Comparison of ENCODE assay signal across 9 cellular contexts in the genomic region with DNA sequence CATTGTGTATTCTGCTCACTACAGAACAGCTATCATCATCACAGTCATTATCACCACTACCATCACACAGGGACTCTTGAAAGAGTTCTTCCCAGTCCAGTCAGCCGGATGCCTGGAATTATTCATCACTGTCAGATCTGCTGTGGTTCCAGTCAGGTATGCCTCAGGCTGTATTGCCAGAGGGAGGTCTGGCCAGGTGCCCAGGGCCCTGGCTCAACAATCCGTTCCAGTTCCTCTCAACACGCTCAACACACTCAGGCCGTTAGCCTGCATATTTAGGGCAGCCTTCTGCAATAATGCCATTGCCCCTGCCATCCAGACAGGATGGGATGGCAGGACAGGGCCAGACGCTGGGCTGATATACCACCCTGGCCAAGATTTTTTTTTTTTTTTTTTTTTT. TPM values are rescaled to one million over a fixed set of nuclear protein-coding genes. Genes with fewer than 3 reads are reported as not detected.
A peak's percentile ranks its signal among the peaks of the same experiment; 100 is the strongest.
DNase-seq lines count a peak whose midpoint lies in the region; ATAC-seq, FAIRE-seq and TF ChIP-seq lines count a peak whose summit lies in the region.
"Had no signal": no experiment of that assay in that cellular context is flagged by ENCODE, and none has a peak within 500 bp of the region (broad histone marks: within the 10 kb centered on the region; RNA-seq: fewer than 3 reads in every experiment).

No MANE protein-coding gene starts in this region.

- H3K9me3 ChIP-seq in mammary epithelial cell (replicated peaks; ENCODE audit: insufficient read depth, low read length) (no peaks in the 10 kb centered on the region), mesenchymal stem cell (ENCODE audit: control insufficient read depth, low read length) (no peaks in the 10 kb centered on the region), spleen (no peaks in the 10 kb centered on the region)
- H3K9me3 ChIP-seq: neutrophil had no signal

- no peak overlapping the region for H2AK5ac ChIP-seq in mesenchymal stem cell (ENCODE audit: low read length, severe bottlenecking)

- ATAC-seq in GM21381 (IDR thresholded peaks at IDR 0.05; ENCODE audit: unreplicated experiment): no peak

- H3K27me3 ChIP-seq in mammary epithelial cell (ENCODE audit: insufficient read depth, low read length): no peaks in the 10 kb centered on the region
- H3K27me3 ChIP-seq in mesenchymal stem cell (ENCODE audit: control insufficient read depth in 1 of 2, insufficient read depth in 1 of 2, low read length in 2 of 2): no peaks in the 10 kb centered on the region
- no peaks in the 10 kb centered on the region for H3K27me3 ChIP-seq in spleen (replicated peaks in 1 of 7)
- H3K27me3 ChIP-seq: neutrophil had no signal

- H3K4me3 ChIP-seq in mammary epithelial cell (replicated peaks in 1 of 3; ENCODE audit: insufficient read depth in 1 of 3, low read depth in 2 of 3, low read length in 3 of 3) (no peak overlapping the region), mesenchymal stem cell (ENCODE audit: insufficient read depth in 1 of 2, low read depth in 1 of 2, low read length in 2 of 2) (no peak overlapping the region), spleen (no peak overlapping the region)

- H3K14ac ChIP-seq in mesenchymal stem cell (ENCODE audit: low read length in 2 of 2): no peak overlapping the region

- intact Hi-C loops in mammary epithelial cell (cut with micrococcal nuclease) (no loop called here), spleen (cut with DNase I; ENCODE audit: low total_unique reads) (no loop called here)

- H3K36me3 ChIP-seq in mammary epithelial cell (ENCODE audit: insufficient read depth, low read length) (peaks cover 24% of the 10 kb centered on the region), mesenchymal stem cell (ENCODE audit: control insufficient read depth in 1 of 2, insufficient read depth in 2 of 2, low read depth in 1 of 2, low read length in 2 of 2) (peaks cover 58 to 80% of the 10 kb centered on the region in 2 experiments), spleen (peaks cover 0 to 100% (median 97%) of the 10 kb centered on the region in 6 donors)

- no peak overlapping the region for H2BK120ac ChIP-seq in mesenchymal stem cell (ENCODE audit: low read depth, low read length)

- dilution Hi-C loops in mammary epithelial cell (cut with HindIII; ENCODE audit: low sequenced_read_pairs): no loop called here

- H3K23ac ChIP-seq in mesenchymal stem cell (ENCODE audit: low read length in 2 of 2): no peak overlapping the region

- no peak overlapping the region for H3K9ac ChIP-seq in mammary epithelial cell (ENCODE audit: insufficient read depth, low read length)
- no peak overlapping the region for H3K9ac ChIP-seq in mesenchymal stem cell (ENCODE audit: low read length)

- no peak overlapping the region for H3K4ac ChIP-seq in mesenchymal stem cell (ENCODE audit: low read depth in 1 of 2, low read length in 2 of 2)

- no peak for FAIRE-seq in frontal cortex (lab: Jason Lieb, UNC)

- no peak for TF ChIP-seq POLR2A in spleen (IDR thresholded peaks at IDR 0.05)

- DNase-seq in C1 segment of cervical spinal cord (lab: John Stamatoyannopoulos, UW) (peak in 9 of 14 donors; percentile 22 to 98 (median 56)), NCI-H2029 treated with DMSO at 0.1 percent for 48 hours (lab: John Stamatoyannopoulos, UW) (peak; percentile 90), mammary epithelial cell (peak; percentile 90), mesenchymal stem cell (peak; percentile 69), GM13976 (ENCODE audit: low spot score) (no peak), frontal cortex (ENCODE audit: low spot score in 2 of 2) (no peak), spleen (no peak)

- in situ Hi-C loops in mammary epithelial cell (cut with MboI; ENCODE audit: low sequenced_read_pairs in 2 of 2) (no loop called here), GM13976 (cut with MboI; ENCODE audit: low sequenced_read_pairs, unreplicated experiment) (no loop called here)

- H3K79me2 ChIP-seq in mammary epithelial cell (ENCODE audit: insufficient read depth, low read length): no peaks in the 10 kb centered on the region

- WGBS in mammary epithelial cell (ENCODE audit: low coverage, missing lambda C conversion rate): 20% methylated on average over 5 of the region's 5 CpGs
- 75% methylated on average over 5 of the region's 5 CpGs for WGBS in mesenchymal stem cell
- WGBS in spleen, 5 donors: 66 to 79% (median 71%) methylated on average over 5 of the region's 5 CpGs

- H3K4me1 ChIP-seq in mammary epithelial cell (ENCODE audit: insufficient read depth, low read length) (peaks cover 39% of the 10 kb centered on the region), mesenchymal stem cell (ENCODE audit: control insufficient read depth, insufficient read depth, low read depth, low read length) (peaks cover 19% of the 10 kb centered on the region), spleen (no peaks in the 10 kb centered on the region)

- no peak overlapping the region for H2BK15ac ChIP-seq in mesenchymal stem cell (ENCODE audit: low read depth, poor library complexity, severe bottlenecking)

- H4K8ac ChIP-seq in mesenchymal stem cell (ENCODE audit: low read length): no peak overlapping the region

- H3K27ac ChIP-seq in mammary epithelial cell (ENCODE audit: insufficient read depth, low read depth, low read length) (no peak overlapping the region), mesenchymal stem cell (ENCODE audit: low read length, poor library complexity, severe bottlenecking) (peak overlapping the region; percentile 77), spleen (no peak overlapping the region)
- H3K27ac ChIP-seq: neutrophil had no signal

- no peak overlapping the region for H2AFZ ChIP-seq in mammary epithelial cell (ENCODE audit: low read depth, low read length)
- no peak overlapping the region for H2AFZ ChIP-seq in mesenchymal stem cell (ENCODE audit: low read depth, low read length)

- H2BK5ac ChIP-seq in mesenchymal stem cell (ENCODE audit: low read depth, low read length, poor library complexity, severe bottlenecking): no peak overlapping the region

- no TSS peak for BruUV-seq in mammary epithelial cell (replicated peaks; lab: Mats Ljungman, UMichigan)

- H4K91ac ChIP-seq in mesenchymal stem cell (ENCODE audit: low read length): no peak overlapping the region

- no peak overlapping the region for H2BK12ac ChIP-seq in mesenchymal stem cell (ENCODE audit: low read length in 2 of 2)

- TF ChIP-seq CTCF in mammary epithelial cell (conservative IDR thresholded peaks at IDR 0.05 in 1 of 2, IDR thresholded peaks at IDR 0.05 in 1 of 2; ENCODE audit: extremely low read depth in 1 of 2, insufficient read depth in 1 of 2, low read depth in 1 of 2, low read length in 2 of 2) (no peak), GM13976 (IDR thresholded peaks at IDR 0.05; ENCODE audit: borderline replicate concordance, control extremely low read depth, extremely low read depth, insufficient read depth, missing control alignments) (no peak), spleen (IDR thresholded peaks at IDR 0.05 in 8 of 11, conservative IDR thresholded peaks at IDR 0.05 in 3 of 11) (no peak)

- no peak overlapping the region for H3K4me2 ChIP-seq in mammary epithelial cell (ENCODE audit: insufficient read depth, low read depth, low read length)
- H3K4me2 ChIP-seq in mesenchymal stem cell (ENCODE audit: low read length, poor library complexity, severe bottlenecking): no peak overlapping the region

- peaks cover 2% of the 10 kb centered on the region for H4K20me1 ChIP-seq in mammary epithelial cell (ENCODE audit: insufficient read depth, low read length)

- H3K79me1 ChIP-seq in mesenchymal stem cell (replicated peaks; ENCODE audit: low read length, poor library complexity, severe bottlenecking): peaks cover 22% of the 10 kb centered on the region

- no peak overlapping the region for H3K18ac ChIP-seq in mesenchymal stem cell (ENCODE audit: low read depth in 1 of 2, low read length in 2 of 2)

- CTCF ChIA-PET in mammary epithelial cell (lab: Charles Lee; ENCODE audit: low non-redundant PET): no interaction called here

RNA-seq across cellular contexts. Expression of gene RASL10A, which starts 28.6 kb away (rescaled TPM):
- total RNA-seq in mammary epithelial cell (under 1 TPM in 1 of 2 donors, not detected in 1; 0.66 TPM), frontal cortex (2.0 TPM), spleen (1 to 10 TPM in 5 of 7 donors, under 1 TPM in 2; 0.54 to 4.6 (median 2.0) TPM)
- polyA plus RNA-seq in mammary epithelial cell (not detected), spleen (1 to 10 TPM; 1.8 to 6.1 (median 2.9) TPM)
- not detected for polyA minus RNA-seq in mammary epithelial cell
- 0.06 TPM for polyA plus RNA-seq in mesenchymal stem cell (2013, experiment 1 of 2)
- 0.04 TPM for polyA plus RNA-seq in mesenchymal stem cell (2013, experiment 2 of 2)

RNA-seq across cellular contexts. Expression of gene GAS2L1, which starts 37.7 kb away (rescaled TPM):
- total RNA-seq in mammary epithelial cell: 10 to 100 TPM; 15.8 to 29.7 TPM
- 27.6 TPM for polyA plus RNA-seq in mammary epithelial cell
- 7.9 TPM for polyA minus RNA-seq in mammary epithelial cell
- 21.8 TPM for polyA plus RNA-seq in mesenchymal stem cell (2013, experiment 1 of 2)
- polyA plus RNA-seq in mesenchymal stem cell (2013, experiment 2 of 2): 22.6 TPM
- 2.9 TPM for total RNA-seq in frontal cortex
- total RNA-seq in spleen: 10 to 100 TPM; 13.8 to 41.5 (median 35.4) TPM
- polyA plus RNA-seq in spleen: 10 to 100 TPM in 1 of 3 donors, 1 to 10 TPM in 2; 7.0 to 21.7 (median 8.5) TPM

RNA-seq across cellular contexts. Expression of gene AP1B1, which starts 44.2 kb away (rescaled TPM):
- total RNA-seq in mammary epithelial cell (10 to 100 TPM; 68.8 to 87.5 TPM), frontal cortex (44.8 TPM), spleen (100 to 1,000 TPM in 6 of 7 donors, 10 to 100 TPM in 1; 92.6 to 150 (median 130) TPM)
- polyA plus RNA-seq in mammary epithelial cell (94.0 TPM), spleen (10 to 100 TPM; 43.3 to 69.6 (median 56.0) TPM)
- polyA minus RNA-seq in mammary epithelial cell: 285 TPM
- 36.9 TPM for polyA plus RNA-seq in mesenchymal stem cell (2013, experiment 1 of 2)
- 35.5 TPM for polyA plus RNA-seq in mesenchymal stem cell (2013, experiment 2 of 2)

Comparison
In these comparisons a context has a peak if more than half of its experiments do, and no peak if none do; other contexts are left out.
1. DNase-seq: peak in C1 segment of cervical spinal cord (9 of 14), NCI-H2029 treated with DMSO at 0.1 percent for 48 hours (single experiment), mammary epithelial cell (single experiment) and mesenchymal stem cell (single experiment); none in GM13976 (single experiment), frontal cortex (0 of 2) and spleen (single experiment).